ENCODE assay signal across 1 cellular context in the genomic region with DNA sequence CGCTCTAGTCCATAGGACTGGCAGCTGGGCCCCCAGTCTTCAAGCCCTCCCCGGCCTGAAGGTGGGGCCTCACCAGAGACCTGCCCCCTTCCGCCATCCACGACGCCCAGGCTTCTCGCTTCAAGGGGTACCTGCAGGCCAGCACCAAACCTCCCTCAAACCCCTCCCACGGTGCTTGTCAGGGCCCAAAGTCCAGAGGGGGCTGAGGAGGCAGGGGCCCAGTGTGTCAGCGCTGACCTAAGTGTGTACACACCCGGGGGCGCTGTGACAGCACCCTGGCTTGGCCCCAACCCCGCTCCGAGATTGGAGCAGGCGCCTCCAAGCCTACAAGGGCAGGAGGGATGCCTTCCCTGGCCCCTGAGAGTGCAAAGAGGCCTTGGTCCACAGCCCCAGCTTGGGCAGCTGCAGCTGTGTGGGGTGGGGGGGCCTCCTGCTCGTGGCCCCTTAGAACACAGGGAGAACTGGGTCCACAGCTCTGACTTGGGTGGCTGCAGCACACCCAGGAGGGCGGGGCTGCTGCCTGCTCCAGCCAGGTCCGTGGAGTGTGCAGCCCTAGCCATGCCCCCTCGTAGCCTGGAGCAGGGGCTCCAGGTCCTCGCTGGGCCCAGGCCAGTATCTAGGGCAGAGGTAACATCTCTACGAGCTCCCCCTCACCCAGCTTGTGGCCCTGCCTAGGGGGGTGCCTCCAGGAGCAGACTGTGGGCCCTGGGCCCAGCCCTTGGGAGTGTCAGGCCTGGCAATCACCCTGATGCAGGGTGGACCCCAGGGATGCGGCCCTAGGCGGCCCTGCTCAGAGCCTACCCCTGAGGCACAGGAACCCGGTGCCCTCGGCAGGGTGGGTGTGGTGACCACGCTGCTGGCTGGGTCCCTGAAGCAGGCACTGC.
TF ChIP-seq lines count a peak whose summit lies in the region.

No MANE protein-coding gene starts in this region.

TF ChIP-seq in HepG2, 621 proteins besides CTCF, POLR2A, EP300 and RAD21 (continued from another document and continues in another):
- TF ChIP-seq ZBTB7A (CRISPR knock-in tag; IDR thresholded peaks at IDR 0.05): peak; percentile 97
- no peak; the same call in 1 of the 2 replicates for TF ChIP-seq ZSCAN31 (CRISPR knock-in tag; IDR thresholded peaks at IDR 0.05; ENCODE audit: low read depth)
- TF ChIP-seq TIGD3 (CRISPR knock-in tag; IDR thresholded peaks at IDR 0.05; ENCODE audit: borderline replicate concordance): no peak
- peak; percentile 86 for TF ChIP-seq HNF4G (IDR thresholded peaks at IDR 0.05; ENCODE audit: borderline replicate concordance, low read depth, low read length)
- TF ChIP-seq HNF4G (CRISPR knock-in tag; IDR thresholded peaks at IDR 0.05; ENCODE audit: borderline replicate concordance, low read depth): peak; percentile 93
- peak; percentile 86; the same call in 1 of the 2 replicates for TF ChIP-seq ZBED4 (CRISPR knock-in tag; IDR thresholded peaks at IDR 0.05; ENCODE audit: borderline replicate concordance)
- no peak for TF ChIP-seq ZNF367 (CRISPR knock-in tag; IDR thresholded peaks at IDR 0.05; ENCODE audit: borderline replicate concordance)
- no peak for TF ChIP-seq ZNF672 (CRISPR knock-in tag; IDR thresholded peaks at IDR 0.05)
- TF ChIP-seq NR2F6 (IDR thresholded peaks at IDR 0.05): peak; percentile 51; the same call in 1 of the 2 replicates
- TF ChIP-seq NR2F6 (CRISPR knock-in tag; IDR thresholded peaks at IDR 0.05): peak; percentile 82
- TF ChIP-seq ZNF329 (CRISPR knock-in tag; IDR thresholded peaks at IDR 0.05; ENCODE audit: low read depth): no peak
- no peak for TF ChIP-seq ZNF432 (CRISPR knock-in tag; IDR thresholded peaks at IDR 0.05; ENCODE audit: borderline replicate concordance)
- TF ChIP-seq HOXD1 (CRISPR knock-in tag; IDR thresholded peaks at IDR 0.05): no peak
- peak; percentile 84 to 90; a peak in 3 of 4 replicates for TF ChIP-seq HMGXB4 (CRISPR knock-in tag; IDR thresholded peaks at IDR 0.05; ENCODE audit: borderline replicate concordance in 1 of 2, low read depth in 1 of 2)
- TF ChIP-seq ZNF878 (CRISPR knock-in tag; IDR thresholded peaks at IDR 0.05): no peak
- no peak for TF ChIP-seq PLRG1 (conservative IDR thresholded peaks at IDR 0.05)
- peak; percentile 53; the same call in 1 of the 2 replicates for TF ChIP-seq ZNF205 (CRISPR knock-in tag; IDR thresholded peaks at IDR 0.05)
- no peak for TF ChIP-seq SIN3B (IDR thresholded peaks at IDR 0.05; ENCODE audit: low read length)
- TF ChIP-seq ZNF564 (CRISPR knock-in tag; IDR thresholded peaks at IDR 0.05): no peak
- no peak; the same call in 1 of the 2 replicates for TF ChIP-seq ZNF816 (CRISPR knock-in tag; IDR thresholded peaks at IDR 0.05; ENCODE audit: borderline replicate concordance)
- peak; percentile 41 for TF ChIP-seq KDM1A (CRISPR knock-in tag; IDR thresholded peaks at IDR 0.05)
- peak; percentile 56; the same call in 1 of the 2 replicates for TF ChIP-seq HMG20B (CRISPR knock-in tag; conservative IDR thresholded peaks at IDR 0.05)
- peak; percentile 85; the same call in 1 of the 2 replicates for TF ChIP-seq ZNF772 (CRISPR knock-in tag; IDR thresholded peaks at IDR 0.05)
- no peak for TF ChIP-seq ETV6 (CRISPR knock-in tag; conservative IDR thresholded peaks at IDR 0.05)
- no peak for TF ChIP-seq ZNF160 (CRISPR knock-in tag; IDR thresholded peaks at IDR 0.05)
- TF ChIP-seq RNF219 (CRISPR knock-in tag; IDR thresholded peaks at IDR 0.05): no peak; the same call in 1 of the 2 replicates
- peak; percentile 97 for TF ChIP-seq PHF21A (CRISPR knock-in tag; IDR thresholded peaks at IDR 0.05)
- peak; percentile 44; the same call in 1 of the 2 replicates for TF ChIP-seq ZNF512B (CRISPR knock-in tag; IDR thresholded peaks at IDR 0.05; ENCODE audit: borderline replicate concordance)
- TF ChIP-seq TMF1 (CRISPR knock-in tag; IDR thresholded peaks at IDR 0.05; ENCODE audit: low read depth): 0 out of 2 replicates have a peak, but pooled peaks have one; percentile 30
- no peak for TF ChIP-seq EEA1 (CRISPR knock-in tag; IDR thresholded peaks at IDR 0.05; ENCODE audit: borderline replicate concordance)
- TF ChIP-seq KDM4B (CRISPR knock-in tag; IDR thresholded peaks at IDR 0.05): no peak
- no peak for TF ChIP-seq ZNF17 (CRISPR knock-in tag; IDR thresholded peaks at IDR 0.05)
- TF ChIP-seq ZNF883 (CRISPR knock-in tag; IDR thresholded peaks at IDR 0.05; ENCODE audit: not compliant biosample characterization): peak; percentile 33
- TF ChIP-seq RFXAP (CRISPR knock-in tag; IDR thresholded peaks at IDR 0.05; ENCODE audit: borderline replicate concordance): peak; percentile 36; the same call in 1 of the 2 replicates
- no peak for TF ChIP-seq NFAT5 (CRISPR knock-in tag; IDR thresholded peaks at IDR 0.05)
- TF ChIP-seq ZNF547 (CRISPR knock-in tag; IDR thresholded peaks at IDR 0.05): peak; percentile 74
- TF ChIP-seq NAIF1 (CRISPR knock-in tag; IDR thresholded peaks at IDR 0.05; ENCODE audit: borderline replicate concordance): no peak; the same call in 1 of the 2 replicates
- peak; percentile 75 for TF ChIP-seq KAT8 (CRISPR knock-in tag; IDR thresholded peaks at IDR 0.05)
- TF ChIP-seq ZNF382 (CRISPR knock-in tag; IDR thresholded peaks at IDR 0.05; ENCODE audit: borderline replicate concordance): no peak
- TF ChIP-seq REXO4 (CRISPR knock-in tag; IDR thresholded peaks at IDR 0.05; ENCODE audit: borderline replicate concordance): no peak
- 0 out of 2 replicates have a peak, but pooled peaks have one; percentile 72 for TF ChIP-seq ZNF569 (CRISPR knock-in tag; IDR thresholded peaks at IDR 0.05; ENCODE audit: borderline replicate concordance)
- TF ChIP-seq CREM (IDR thresholded peaks at IDR 0.05): peak; percentile 63
- TF ChIP-seq CREM (CRISPR knock-in tag; IDR thresholded peaks at IDR 0.05): no peak
- TF ChIP-seq GTF2F1 (IDR thresholded peaks at IDR 0.05; ENCODE audit: low read length): no peak
- TF ChIP-seq ZSCAN22 (CRISPR knock-in tag; IDR thresholded peaks at IDR 0.05): no peak
